In genomic region chr19:49636230-49636932, GRCh38 we compare ENCODE assay signal across 18 cellular contexts. TPM values are rescaled to one million over a fixed set of nuclear protein-coding genes. Genes with fewer than 3 reads are reported as not detected.
DNase-seq lines count a peak whose midpoint lies in the region; ATAC-seq and TF ChIP-seq lines count a peak whose summit lies in the region.
"Had no signal": no experiment of that assay in that cellular context is flagged by ENCODE, and none has a peak within 500 bp of the region (broad histone marks: within the 10 kb centered on the region; RNA-seq: fewer than 3 reads in every experiment).

No MANE protein-coding gene starts in this region.

- peaks cover 14% of the 10 kb centered on the region for H3K79me2 ChIP-seq in osteoblast (ENCODE audit: insufficient read depth, low read length)

- H3K36me3 ChIP-seq in BLaER1 treated with 17β-estradiol and CSF1 and Interleukin-3, amounts not matched to agents 10 nM and 100 nM, result peaks cover 0 to 26% (median 0%) of the 10 kb centered on the region in 11 experiments; a peak in 4 of 22 replicates
- H3K36me3 ChIP-seq in endodermal cell (ENCODE audit: control insufficient read depth, insufficient read depth, low read length), result no peaks in the 10 kb centered on the region
- H3K36me3 ChIP-seq in osteoblast (ENCODE audit: insufficient read depth, low read length), result peaks cover 7% of the 10 kb centered on the region
- H3K36me3 ChIP-seq: colonic mucosa, neutrophil had no signal

- H2AFZ ChIP-seq in osteoblast (ENCODE audit: low read length), result no peak overlapping the region

- H3K4me1 Mint-ChIP-seq in endodermal cell, result peaks cover 22% of the 10 kb centered on the region

- TF ChIP-seq CTCF in endodermal cell (conservative IDR thresholded peaks at IDR 0.05) (no peak), osteoblast (IDR thresholded peaks at IDR 0.05; ENCODE audit: extremely low read depth, low read depth, low read length) (no peak)

- 88 to 91% methylated on average over 19 to 31 of the region's 31 CpGs for WGBS in endodermal cell (ENCODE audit: insufficient coverage in 1 of 2, insufficient read length in 1 of 2), 2 experiments

- H3K4me1 ChIP-seq in BLaER1 treated with 17β-estradiol and CSF1 and Interleukin-3, amounts not matched to agents 10 nM and 100 nM, result peaks cover 29 to 59% (median 58%) of the 10 kb centered on the region in 10 experiments
- H3K4me1 ChIP-seq in endodermal cell (ENCODE audit: control insufficient read depth, insufficient read depth, low read length) (no peaks in the 10 kb centered on the region), osteoblast (ENCODE audit: insufficient read depth, low read length) (peaks cover 24% of the 10 kb centered on the region)
- H3K4me1 ChIP-seq: colonic mucosa had no signal

- no peaks in the 10 kb centered on the region for H3K9me3 Mint-ChIP-seq in endodermal cell
- H3K9me3 Mint-ChIP-seq: activated CD4-positive, alpha-beta memory T cell treated with anti-CD3 and anti-CD28 coated beads for 36 hours had no signal

- H3K4me3 Mint-ChIP-seq in endodermal cell, result no peak overlapping the region
- H3K4me3 Mint-ChIP-seq: activated CD4-positive, alpha-beta memory T cell treated with anti-CD3 and anti-CD28 coated beads for 36 hours had no signal

- peaks cover 18% of the 10 kb centered on the region for H3K27me3 Mint-ChIP-seq in endodermal cell (ENCODE audit: insufficient read depth)
- H3K27me3 Mint-ChIP-seq: activated CD4-positive, alpha-beta memory T cell treated with anti-CD3 and anti-CD28 coated beads for 36 hours had no signal

- DNase-seq in NCI-H69 (lab: John Stamatoyannopoulos, UW) (peak; percentile 28), endodermal cell (peak; percentile 68), osteoblast (ENCODE audit: insufficient read length, low spot score, missing footprints) (peak; percentile 66), SW480 (ENCODE audit: low spot score) (no peak)
- DNase-seq: activated CD4-positive, alpha-beta memory T cell treated with anti-CD3 and anti-CD28 coated beads for 36 hours; colonic mucosa; DMS79 treated with DMSO at 0.1 percent for 48 hours; erythroblast; mesendoderm; MG63; NCI-H2081; NCI-H526 had no signal

- H3K9me3 ChIP-seq in BLaER1 treated with 17β-estradiol and CSF1 and Interleukin-3, amounts not matched to agents 10 nM and 100 nM (replicated peaks in 1 of 11), result no peaks in the 10 kb centered on the region
- H3K9me3 ChIP-seq in endodermal cell (ENCODE audit: control insufficient read depth, low read length), result no peaks in the 10 kb centered on the region
- H3K9me3 ChIP-seq in osteoblast (ENCODE audit: low read depth, low read length), result no peaks in the 10 kb centered on the region
- H3K9me3 ChIP-seq: colonic mucosa, MG63, neutrophil, suprapubic skin had no signal

- H3K4me3 ChIP-seq in BLaER1 treated with 17β-estradiol and CSF1 and Interleukin-3, amounts not matched to agents 10 nM and 100 nM, result no peak overlapping the region
- no peak overlapping the region for H3K4me3 ChIP-seq in endodermal cell (ENCODE audit: low read length)
- H3K4me3 ChIP-seq in osteoblast (ENCODE audit: insufficient read depth, low read length), result no peak overlapping the region
- H3K4me3 ChIP-seq: colonic mucosa, MG63, suprapubic skin had no signal

- H3K27ac ChIP-seq in BLaER1 treated with 17β-estradiol and CSF1 and Interleukin-3, amounts not matched to agents 10 nM and 100 nM, result peak overlapping the region in 2 of 11 experiments; percentile 4 to 40; a peak in 2 of 22 replicates
- H3K27ac ChIP-seq in endodermal cell (ENCODE audit: low read depth, low read length) (no peak overlapping the region), osteoblast (ENCODE audit: low read depth, low read length) (no peak overlapping the region)
- H3K27ac ChIP-seq: colonic mucosa, neutrophil, suprapubic skin had no signal

- peaks cover 0 to 5% (median 0%) of the 10 kb centered on the region in 11 experiments; a peak in 1 of 22 replicates for H4K20me1 ChIP-seq in BLaER1 treated with 17β-estradiol and CSF1 and Interleukin-3, amounts not matched to agents 10 nM and 100 nM
- no peaks in the 10 kb centered on the region for H4K20me1 ChIP-seq in osteoblast (ENCODE audit: insufficient read depth, low read length)

- ATAC-seq in HG03520 (IDR thresholded peaks at IDR 0.05; ENCODE audit: unreplicated experiment), result no peak
- ATAC-seq in GM21619 (IDR thresholded peaks at IDR 0.05; ENCODE audit: unreplicated experiment), result no peak
- ATAC-seq in GM18870 (IDR thresholded peaks at IDR 0.05; ENCODE audit: unreplicated experiment), result no peak

- peak overlapping the region in 4 of 11 experiments; percentile 15 to 26 (median 22); a peak in 2 of 22 replicates for H3K9ac ChIP-seq in BLaER1 treated with 17β-estradiol and CSF1 and Interleukin-3, amounts not matched to agents 10 nM and 100 nM
- no peak overlapping the region for H3K9ac ChIP-seq in endodermal cell (ENCODE audit: extremely low read depth, low read length, poor library complexity, severe bottlenecking)

- H3K27ac Mint-ChIP-seq in endodermal cell, result no peak overlapping the region
- H3K27ac Mint-ChIP-seq: activated CD4-positive, alpha-beta memory T cell treated with anti-CD3 and anti-CD28 coated beads for 36 hours had no signal

- no peaks in the 10 kb centered on the region for H3K27me3 ChIP-seq in BLaER1 treated with 17β-estradiol and CSF1 and Interleukin-3, amounts not matched to agents 10 nM and 100 nM
- H3K27me3 ChIP-seq in endodermal cell (ENCODE audit: control insufficient read depth, insufficient read depth, low read length, poor library complexity, severe bottlenecking) (no peaks in the 10 kb centered on the region), osteoblast (ENCODE audit: insufficient read depth, low read length) (no peaks in the 10 kb centered on the region)
- H3K27me3 ChIP-seq: colonic mucosa, MG63, suprapubic skin had no signal

- H3K36me3 Mint-ChIP-seq in endodermal cell (ENCODE audit: low read depth), result no peaks in the 10 kb centered on the region

- H3K4me2 ChIP-seq in BLaER1 treated with 17β-estradiol and CSF1 and Interleukin-3, amounts not matched to agents 10 nM and 100 nM, result peak overlapping the region in 6 of 11 experiments; percentile 1 to 99 (median 36); a peak in 8 of 22 replicates
- H3K4me2 ChIP-seq in osteoblast (ENCODE audit: insufficient read depth, low read length), result no peak overlapping the region

RNA-seq across cellular contexts. Expression of gene RRAS, which starts 3.6 kb away (rescaled TPM):
- total RNA-seq in endodermal cell (1 to 10 TPM; 5.8 to 7.3 TPM), osteoblast (23.9 and 31.8 TPM in 2 replicates)
- 18.7 TPM for polyA plus RNA-seq in endodermal cell (2013, experiment 1 of 2)
- 22.4 TPM for polyA plus RNA-seq in endodermal cell (2013, experiment 2 of 2)

RNA-seq across cellular contexts. Expression of gene SCAF1, which starts 5.6 kb away (rescaled TPM):
- 10 to 100 TPM; 84.8 to 94.5 TPM for total RNA-seq in endodermal cell
- 44.7 TPM for polyA plus RNA-seq in endodermal cell (2013, experiment 1 of 2)
- 40.4 TPM for polyA plus RNA-seq in endodermal cell (2013, experiment 2 of 2)
- 12.1 and 14.8 TPM in 2 replicates for total RNA-seq in osteoblast

RNA-seq across cellular contexts. Expression of gene IRF3, which starts 29.3 kb away (rescaled TPM):
- total RNA-seq in endodermal cell (100 to 1,000 TPM; 127 to 128 TPM), osteoblast (48.5 and 54.2 TPM in 2 replicates)
- polyA plus RNA-seq in endodermal cell (2013, experiment 1 of 2), result 58.7 TPM
- 66.6 TPM for polyA plus RNA-seq in endodermal cell (2013, experiment 2 of 2)

RNA-seq across cellular contexts. Expression of gene BCL2L12, which starts 29.4 kb away (rescaled TPM):
- total RNA-seq in endodermal cell (100 to 1,000 TPM in 1 of 2 donors, 10 to 100 TPM in 1; 91.8 to 101 TPM), osteoblast (4.4 and 5.1 TPM in 2 replicates)
- polyA plus RNA-seq in endodermal cell (2013, experiment 1 of 2), result 81.0 TPM
- polyA plus RNA-seq in endodermal cell (2013, experiment 2 of 2), result 68.6 TPM

RNA-seq across cellular contexts. Expression of gene PRMT1, which starts 40.7 kb away (rescaled TPM):
- 100 to 1,000 TPM; 343 to 362 TPM for total RNA-seq in endodermal cell
- polyA plus RNA-seq in endodermal cell (2013, experiment 1 of 2), result 417 TPM
- polyA plus RNA-seq in endodermal cell (2013, experiment 2 of 2), result 408 TPM
- total RNA-seq in osteoblast, result 199 and 208 TPM in 2 replicates
